16 cellular contexts compared by ENCODE assay signal in genomic region chrX:53114864-53115549, GRCh38. TPM values are rescaled to one million over a fixed set of nuclear protein-coding genes. Genes with fewer than 3 reads are reported as not detected.
A peak's percentile ranks its signal among the peaks of the same experiment; 100 is the strongest.
DNase-seq lines count a peak whose midpoint lies in the region; ATAC-seq and TF ChIP-seq lines count a peak whose summit lies in the region.
"Had no signal": no experiment of that assay in that cellular context is flagged by ENCODE, and none has a peak within 500 bp of the region (broad histone marks: within the 10 kb centered on the region; RNA-seq: fewer than 3 reads in every experiment).

No MANE protein-coding gene starts in this region.

- no peak overlapping the region for H2BK120ac ChIP-seq in neuronal stem cell (ENCODE audit: low read depth, low read length)

- H3K27me3 Mint-ChIP-seq in activated CD4-positive, alpha-beta memory T cell treated with anti-CD3 and anti-CD28 coated beads for 36 hours = no peaks in the 10 kb centered on the region

- no peaks in the 10 kb centered on the region for H3K36me3 ChIP-seq in Panc1 (ENCODE audit: control insufficient read depth, insufficient read depth, low read length)
- H3K36me3 ChIP-seq in esophagus muscularis mucosa = peaks cover 0 to 8% (median 0%) of the 10 kb centered on the region in 4 donors
- peaks cover 0 to 4% of the 10 kb centered on the region in 2 donors for H3K36me3 ChIP-seq in neuronal stem cell (replicated peaks in 1 of 2; ENCODE audit: control insufficient read depth in 2 of 2, insufficient read depth in 2 of 2, low read length in 2 of 2)
- H3K36me3 ChIP-seq in urinary bladder (ENCODE audit: insufficient read depth) = peaks cover 2% of the 10 kb centered on the region
- H3K36me3 ChIP-seq: SJSA1 had no signal

- ATAC-seq in Panc1 = no peak

- no peak overlapping the region for H3K23ac ChIP-seq in neuronal stem cell (ENCODE audit: low read depth, low read length, poor library complexity)

- H2BK15ac ChIP-seq in neuronal stem cell (ENCODE audit: low read length) = no peak overlapping the region

- peaks cover 3% of the 10 kb centered on the region for H3K4me1 Mint-ChIP-seq in activated CD4-positive, alpha-beta memory T cell treated with anti-CD3 and anti-CD28 coated beads for 36 hours (ENCODE audit: low read depth)

- H3K9ac ChIP-seq in neuronal stem cell (ENCODE audit: low read depth, low read length, poor library complexity) = peak overlapping the region; percentile 44

- no peak for TF ChIP-seq POLR2A in esophagus muscularis mucosa (IDR thresholded peaks at IDR 0.05; ENCODE audit: low read depth)

- H3K4me3 ChIP-seq in Panc1 (ENCODE audit: low read depth in 2 of 2, low read length in 2 of 2) (no peak overlapping the region), esophagus muscularis mucosa (no peak overlapping the region), neuronal stem cell (ENCODE audit: low read length in 2 of 2) (no peak overlapping the region), urinary bladder (ENCODE audit: low read depth, low read length) (no peak overlapping the region)
- H3K4me3 ChIP-seq: SJSA1 had no signal

- intact Hi-C loops in Panc1 (cut with micrococcal nuclease; ENCODE audit: unreplicated experiment) = no loop called here
- intact Hi-C loops in esophagus muscularis mucosa (cut with DNase I) = no loop called here
- intact Hi-C loops in activated CD4-positive, alpha-beta memory T cell treated with anti-CD3 and anti-CD28 coated beads for 36 hours (cut with micrococcal nuclease) = no loop called here

- no peak overlapping the region for H2BK5ac ChIP-seq in neuronal stem cell (ENCODE audit: low read length)

- in situ Hi-C loops in Panc1 (cut with HindIII; ENCODE audit: low pct_unique_long_range_greater_than_20kb, low sequenced_read_pairs) = no loop called here

- H3K4ac ChIP-seq in neuronal stem cell (ENCODE audit: low read length) = no peak overlapping the region

- DNase-seq in Panc1 (ENCODE audit: low read depth, low spot score) (no peak), esophagus muscularis mucosa (ENCODE audit: extremely low spot score) (no peak), neuronal stem cell (ENCODE audit: low spot score) (no peak), glomerular visceral epithelial cell (ENCODE audit: extremely low spot score) (no peak), iPS-NIHi7 (ENCODE audit: extremely low spot score) (no peak)
- DNase-seq in activated CD4-positive, alpha-beta memory T cell treated with anti-CD3 and anti-CD28 coated beads for 36 hours = no peak
- DNase-seq: ACHN, AML-193, Karpas-422, NCI-H1105 treated with DMSO at 0.1 percent for 48 hours, NCI-H187, NCI-H345, OCI-M1 had no signal

- H3K27ac Mint-ChIP-seq in activated CD4-positive, alpha-beta memory T cell treated with anti-CD3 and anti-CD28 coated beads for 36 hours = no peak overlapping the region

- H3K18ac ChIP-seq in neuronal stem cell (ENCODE audit: low read length) = no peak overlapping the region

- H3K79me1 ChIP-seq in neuronal stem cell (ENCODE audit: low read depth, low read length) = peaks cover 6% of the 10 kb centered on the region

- no peak overlapping the region for H4K8ac ChIP-seq in neuronal stem cell (ENCODE audit: low read depth, low read length)

- no peaks in the 10 kb centered on the region for H3K9me3 Mint-ChIP-seq in activated CD4-positive, alpha-beta memory T cell treated with anti-CD3 and anti-CD28 coated beads for 36 hours

- H3K9me3 ChIP-seq in Panc1 (ENCODE audit: control insufficient read depth, insufficient read depth, low read depth, low read length) (no peaks in the 10 kb centered on the region), esophagus muscularis mucosa (no peaks in the 10 kb centered on the region), neuronal stem cell (replicated peaks in 1 of 2; ENCODE audit: control insufficient read depth in 2 of 2, insufficient read depth in 1 of 2, low read depth in 1 of 2, low read length in 2 of 2) (peaks cover 0 to 5% of the 10 kb centered on the region in 2 donors)
- H3K9me3 ChIP-seq: SJSA1 had no signal

- peaks cover 6% of the 10 kb centered on the region; the same call in 1 of the 2 replicates for H3K4me1 ChIP-seq in Panc1 (ENCODE audit: control insufficient read depth, insufficient read depth, low read length)
- H3K4me1 ChIP-seq in esophagus muscularis mucosa = peaks cover 6 to 17% (median 13%) of the 10 kb centered on the region in 4 donors
- no peaks in the 10 kb centered on the region for H3K4me1 ChIP-seq in neuronal stem cell (ENCODE audit: control insufficient read depth in 2 of 2, insufficient read depth in 1 of 2, low read depth in 1 of 2, low read length in 2 of 2)
- no peaks in the 10 kb centered on the region for H3K4me1 ChIP-seq in urinary bladder (ENCODE audit: insufficient read depth)

- no peak overlapping the region for H3K4me2 ChIP-seq in neuronal stem cell (ENCODE audit: insufficient read depth, low read length, poor library complexity, severe bottlenecking)

- H4K91ac ChIP-seq in neuronal stem cell (ENCODE audit: low read depth, low read length, poor library complexity) = no peak overlapping the region

- WGBS in esophagus muscularis mucosa = 87% methylated on average over 3 of the region's 6 CpGs
- WGBS in neuronal stem cell (ENCODE audit: extremely low coverage in 2 of 2, insufficient read length in 2 of 2, insufficient replicate concordance in 1 of 2), 2 donors = no CpG with 5 or more reads among the region's 6 CpGs
- 100% methylated on average over 6 of the region's 6 CpGs for WGBS in urinary bladder

- no peak overlapping the region for H2AFZ ChIP-seq in neuronal stem cell (ENCODE audit: low read length)

- CTCF ChIA-PET in Panc1 (lab: Charles Lee) = no interaction called here
- CTCF ChIA-PET in activated CD4-positive, alpha-beta memory T cell treated with anti-CD3 and anti-CD28 coated beads for 36 hours (lab: Charles Lee) = no interaction called here

- BruUV-seq in Panc1 (replicated peaks; lab: Mats Ljungman, UMichigan) = no TSS peak

- H3K36me3 Mint-ChIP-seq in activated CD4-positive, alpha-beta memory T cell treated with anti-CD3 and anti-CD28 coated beads for 36 hours = no peaks in the 10 kb centered on the region

- no peak for TF ChIP-seq CTCF in Panc1 (IDR thresholded peaks at IDR 0.05)
- TF ChIP-seq CTCF in esophagus muscularis mucosa (IDR thresholded peaks at IDR 0.05) = no peak

- no peak overlapping the region for H3K4me3 Mint-ChIP-seq in activated CD4-positive, alpha-beta memory T cell treated with anti-CD3 and anti-CD28 coated beads for 36 hours
- H3K4me3 Mint-ChIP-seq: CD14-positive monocyte had no signal

- H2BK12ac ChIP-seq in neuronal stem cell (ENCODE audit: low read length) = no peak overlapping the region

- no peak overlapping the region for H2AK5ac ChIP-seq in neuronal stem cell (ENCODE audit: low read depth, low read length)

- POLR2A ChIA-PET in Panc1 (lab: Charles Lee) = no interaction called here
- POLR2A ChIA-PET in activated CD4-positive, alpha-beta memory T cell treated with anti-CD3 and anti-CD28 coated beads for 36 hours (lab: Charles Lee) = interaction anchor here (0.6 kb wide), 1 partner anchor 10 kb away, joined by 3 read pairs; no protein-coding TSS in a partner anchor

- peak overlapping the region; percentile 70; the same call in 1 of the 2 replicates for H3K27ac ChIP-seq in Panc1 (ENCODE audit: low read length)
- peak overlapping the region; percentile 63 to 74 (median 68) for H3K27ac ChIP-seq in esophagus muscularis mucosa (replicated peaks in 1 of 4)
- H3K27ac ChIP-seq in neuronal stem cell (replicated peaks; ENCODE audit: low read length) = no peak overlapping the region
- H3K27ac ChIP-seq in urinary bladder (ENCODE audit: low read depth) = peak overlapping the region; percentile 40

- H3K27me3 ChIP-seq in Panc1 (ENCODE audit: control insufficient read depth, insufficient read depth, low read length) (no peaks in the 10 kb centered on the region), esophagus muscularis mucosa (no peaks in the 10 kb centered on the region), neuronal stem cell (ENCODE audit: control insufficient read depth in 3 of 3, insufficient read depth in 3 of 3, low read depth in 1 of 3, low read length in 3 of 3) (no peaks in the 10 kb centered on the region)
- H3K27me3 ChIP-seq: SJSA1 had no signal

- peak overlapping the region; percentile 38 for H3K14ac ChIP-seq in neuronal stem cell (ENCODE audit: low read length)

- no peak for TF ChIP-seq EP300 in esophagus muscularis mucosa (IDR thresholded peaks at IDR 0.05)

RNA-seq across cellular contexts. Expression of gene KANTR, which starts 21.1 kb away (rescaled TPM):
- total RNA-seq in Panc1 (2021; ENCODE audit: unreplicated experiment) (6.8 TPM), esophagus muscularis mucosa (10 to 100 TPM in 3 of 4 donors, 1 to 10 TPM in 1; 8.3 to 17.4 (median 14.2) TPM), urinary bladder (33.1 TPM)
- polyA plus RNA-seq in Panc1 (2012; ENCODE audit: insufficient read length) = 3.2 TPM
- polyA plus RNA-seq in neuronal stem cell (2013, experiment 1 of 2) = 6.1 TPM
- 6.7 TPM for polyA plus RNA-seq in neuronal stem cell (2013, experiment 2 of 2)
- 4.2 TPM for polyA plus RNA-seq in urinary bladder
- 1 to 10 TPM; 5.9 to 6.4 TPM for total RNA-seq in activated CD4-positive, alpha-beta memory T cell treated with anti-CD3 and anti-CD28 coated beads for 36 hours

RNA-seq across cellular contexts. Expression of gene TSPYL2, which starts 32.8 kb away (rescaled TPM):
- total RNA-seq in Panc1 (2021; ENCODE audit: unreplicated experiment) = 25.0 TPM
- 22.7 TPM for polyA plus RNA-seq in Panc1 (2012; ENCODE audit: insufficient read length)
- 10 to 100 TPM; 65.9 to 98.8 (median 92.2) TPM for total RNA-seq in esophagus muscularis mucosa
- 22.9 TPM for polyA plus RNA-seq in neuronal stem cell (2013, experiment 1 of 2)
- 22.2 TPM for polyA plus RNA-seq in neuronal stem cell (2013, experiment 2 of 2)
- total RNA-seq in urinary bladder = 18.9 TPM
- 105 TPM for polyA plus RNA-seq in urinary bladder
- 10 to 100 TPM; 70.6 to 72.8 TPM for total RNA-seq in activated CD4-positive, alpha-beta memory T cell treated with anti-CD3 and anti-CD28 coated beads for 36 hours
